28 cellular contexts compared by ENCODE assay signal in genomic region chr7:38819463-38819862, GRCh38.
"Had no signal": no experiment of that assay in that cellular context is flagged by ENCODE, and none has a peak within 500 bp of the region (broad histone marks: within the 10 kb centered on the region; RNA-seq: fewer than 3 reads in every experiment).

No MANE protein-coding gene starts in this region.

- FAIRE-seq: bronchial epithelial cell had no signal

- H3K36me3 ChIP-seq: SJCRH30 had no signal

- H3K9me3 ChIP-seq: Peyer's patch, SJCRH30, SK-N-SH had no signal

- H3K27me3 ChIP-seq: ascending aorta, body of pancreas, Peyer's patch, SJCRH30 had no signal

- H3K9ac ChIP-seq: SK-N-SH had no signal

- H3K9me2 ChIP-seq: SK-N-SH had no signal

- H3K27ac ChIP-seq: ascending aorta, body of pancreas, coronary artery, Peyer's patch, RWPE1, SJCRH30 had no signal

- H3K4me3 ChIP-seq: ascending aorta, body of pancreas, coronary artery, Peyer's patch, SJCRH30 had no signal

- DNase-seq: activated CD4-positive, alpha-beta T cell treated with anti-CD3 and anti-CD28 coated beads for 48 hours; activated CD4-positive, alpha-beta T cell treated with anti-CD3 and anti-CD28 coated beads, Interleukin-2, amount 50 U/mL, for 4 hours; activated CD4-positive, CD25-positive, alpha-beta regulatory T cell treated with anti-CD3 and anti-CD28 coated beads, Interleukin-2, amount 50 U/mL, for 72 hours; activated CD8-positive, alpha-beta memory T cell treated with anti-CD3 and anti-CD28 coated beads, Interleukin-2, amount 50 U/mL, for 48 hours; activated CD8-positive, alpha-beta T cell treated with anti-CD3 and anti-CD28 coated beads, Interleukin-2, amount 10 ng/mL, durations not matched to agents 7 days and 5 days; activated naive CD8-positive, alpha-beta T cell treated with anti-CD3 and anti-CD28 coated beads, Interleukin-2, amount 50 U/mL, for 24 hours; activated T-cell treated with anti-CD3 and anti-CD28 coated beads, Interleukin-2, amount 50 U/mL, for 1 hour; amniotic stem cell; body of pancreas; central memory CD4-positive, alpha-beta T cell; NCI-H1048; NCI-H2029; NCI-H2107; NCI-H2171 treated with DMSO at 0.1 percent for 48 hours; NCI-H345; NCI-H510A; NCI-H69; Peyer's patch; Right ventricle myocardium superior; SJCRH30; SK-N-SH; T-helper 17 cell; T-helper 9 cell had no signal

- H3K4me2 ChIP-seq: SK-N-SH had no signal

- ATAC-seq: activated CD8-positive, alpha-beta T cell treated with anti-CD3 and anti-CD28 coated beads, Interleukin-2, amount 10 ng/mL, durations not matched to agents 7 days and 5 days; activated naive CD8-positive, alpha-beta T cell treated with anti-CD3 and anti-CD28 coated beads, Interleukin-2, amount 50 U/mL, for 24 hours; body of pancreas; T-helper 17 cell; WTC11 had no signal

- H3K4me1 ChIP-seq: ascending aorta, body of pancreas, Peyer's patch, SJCRH30 had no signal
